ENCODE assay signal across 8 cellular contexts in genomic region chr7:150631866-150632864, GRCh38. TPM values are rescaled to one million over a fixed set of nuclear protein-coding genes. Genes with fewer than 3 reads are reported as not detected.
DNase-seq lines count a peak whose midpoint lies in the region; ATAC-seq and TF ChIP-seq lines count a peak whose summit lies in the region.

GIMAP6 (minus strand) TSS chr7:150632385; CDS start chr7:150630142, 2,243 bp downstream.

- peaks cover 24 to 31% of the 10 kb centered on the region in 2 donors for H3K9me3 Mint-ChIP-seq in stimulated activated naive CD8-positive, alpha-beta T cell treated with anti-CD3 and anti-CD28 coated beads, Interleukin-15, amount 100 ng/mL, for 72 hours

- peak within 1 kb of the TSS; percentile 49 to 98 for H3K27ac Mint-ChIP-seq in stimulated activated naive CD8-positive, alpha-beta T cell treated with anti-CD3 and anti-CD28 coated beads, Interleukin-15, amount 100 ng/mL, for 72 hours

- peak within 1 kb of the TSS; percentile 79 to 97 for H3K4me3 Mint-ChIP-seq in stimulated activated naive CD8-positive, alpha-beta T cell treated with anti-CD3 and anti-CD28 coated beads, Interleukin-15, amount 100 ng/mL, for 72 hours

- H3K27me3 ChIP-seq in left lung: no peaks in the 10 kb centered on the region

- H3K9me3 ChIP-seq in left lung: no peaks in the 10 kb centered on the region

- H3K27ac ChIP-seq in left lung: peak within 1 kb of the TSS; percentile 78

- H3K4me3 ChIP-seq in Jurkat, Clone E6-1 (ENCODE audit: low read length): peak within 1 kb of the TSS; percentile 88
- peak within 1 kb of the TSS; percentile 13 to 55 for H3K4me3 ChIP-seq in left lung

- intact Hi-C loops in left lung (cut with DNase I): no loop called here

- H3K4me1 ChIP-seq in left lung: peaks cover 0 to 39% of the 10 kb centered on the region in 2 donors

- ATAC-seq in GM19467 (IDR thresholded peaks at IDR 0.05; ENCODE audit: unreplicated experiment): peak; percentile 72
- peak; percentile 68 for ATAC-seq in left lung
- ATAC-seq in stimulated activated naive CD8-positive, alpha-beta T cell treated with anti-CD3 and anti-CD28 coated beads, Interleukin-15, amount 100 ng/mL, for 72 hours: peak; percentile 75

- no peaks in the 10 kb centered on the region for H3K27me3 Mint-ChIP-seq in stimulated activated naive CD8-positive, alpha-beta T cell treated with anti-CD3 and anti-CD28 coated beads, Interleukin-15, amount 100 ng/mL, for 72 hours

- no peak for TF ChIP-seq CTCF in left lung (IDR thresholded peaks at IDR 0.05)

- peak; percentile 55 to 56 for DNase-seq in AML-193 (lab: John Stamatoyannopoulos, UW)
- DNase-seq in Jurkat, Clone E6-1 (ENCODE audit: low read depth, low spot score): peak; percentile 66
- DNase-seq in activated T-cell treated with anti-CD3 and anti-CD28 coated beads, Interleukin-2, amount 50 U/mL, for 48 hours: peak; percentile 63 to 67
- peak in 1 of 2 donors; percentile 55 for DNase-seq in left lung
- peak; percentile 34 to 50 for DNase-seq in stimulated activated naive CD8-positive, alpha-beta T cell treated with anti-CD3 and anti-CD28 coated beads, Interleukin-15, amount 100 ng/mL, for 72 hours
- DNase-seq in NAMALWA (ENCODE audit: low spot score): no peak
- DNase-seq in NCI-H1436 treated with DMSO at 0.1 percent for 48 hours (lab: John Stamatoyannopoulos, UW): no peak

- H3K36me3 ChIP-seq in left lung: peaks cover 0 to 26% of the 10 kb centered on the region in 2 donors

- peaks cover 60% of the 10 kb centered on the region for H3K4me1 Mint-ChIP-seq in stimulated activated naive CD8-positive, alpha-beta T cell treated with anti-CD3 and anti-CD28 coated beads, Interleukin-15, amount 100 ng/mL, for 72 hours

RNA-seq across cellular contexts. Expression of gene GIMAP6, which starts in this region (rescaled TPM):
- polyA plus RNA-seq in Jurkat, Clone E6-1 (2012; ENCODE audit: insufficient read depth, insufficient read length): 26.1 TPM
- total RNA-seq in left lung: 10 to 100 TPM; 19.4 to 52.7 TPM

Comparison
In these comparisons a context has a peak if more than half of its experiments do, and no peak if none do; other contexts are left out.
1. DNase-seq: peak in AML-193 (2 of 2), Jurkat, Clone E6-1 (single experiment), activated T-cell treated with anti-CD3 and anti-CD28 coated beads, Interleukin-2, amount 50 U/mL, for 48 hours (2 of 2) and stimulated activated naive CD8-positive, alpha-beta T cell treated with anti-CD3 and anti-CD28 coated beads, Interleukin-15, amount 100 ng/mL, for 72 hours (2 of 2); none in NAMALWA (single experiment) and NCI-H1436 treated with DMSO at 0.1 percent for 48 hours (single experiment).
2. Peak in every context shown above with its lines, with median percentiles within 50 percentile points of each other: ATAC-seq.